ENCODE assay signal across 2 cellular contexts in the genomic region with DNA sequence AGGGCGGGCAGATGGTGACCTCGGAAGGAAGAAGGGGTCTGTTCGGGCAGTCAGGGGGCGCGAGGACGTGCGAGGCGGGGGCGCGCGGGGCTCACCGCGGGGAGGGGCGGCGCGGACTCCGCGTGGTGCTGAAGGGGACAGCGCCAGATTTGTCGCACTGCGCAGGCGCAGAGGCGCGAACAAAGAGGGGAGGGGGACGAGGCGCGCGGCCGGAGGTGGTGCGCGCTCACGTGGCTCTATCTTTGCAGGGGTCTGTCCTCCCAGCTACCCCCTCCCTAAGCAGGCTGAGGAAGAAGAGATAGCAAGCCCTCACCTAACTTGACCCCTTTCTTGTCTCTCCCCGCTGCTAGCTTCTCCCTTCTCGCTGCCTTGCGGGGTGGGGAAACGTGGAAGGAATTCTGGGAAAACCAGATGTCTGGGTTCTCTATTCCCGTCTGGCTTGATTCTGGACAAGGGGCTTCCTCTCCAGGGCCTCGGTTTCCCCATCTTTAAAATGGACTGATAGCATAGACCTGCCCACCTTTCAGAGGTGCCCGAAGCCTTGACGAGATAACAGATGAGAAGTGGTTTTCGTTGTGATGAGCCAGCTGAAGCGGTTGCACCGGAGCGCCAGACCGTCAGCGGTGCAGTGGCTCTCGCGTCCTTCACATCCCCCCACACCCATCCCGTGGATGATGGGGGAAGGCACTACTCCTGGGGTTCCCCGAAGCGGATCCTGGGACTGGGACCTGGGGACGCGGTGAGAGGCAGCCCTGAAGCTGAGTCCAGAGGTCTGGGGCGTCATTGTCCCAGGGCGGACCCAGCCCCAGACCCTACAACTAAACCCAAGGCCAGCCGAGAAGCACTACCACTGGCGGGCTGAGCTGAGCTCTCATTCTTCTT.
A peak's percentile ranks its signal among the peaks of the same experiment; 100 is the strongest.
TF ChIP-seq lines count a peak whose summit lies in the region.

No MANE protein-coding gene starts in this region.

TF ChIP-seq in WTC11, 78 proteins besides CTCF, POLR2A, EP300 and RAD21 (continued from another document):
- TF ChIP-seq, protein P1, sequence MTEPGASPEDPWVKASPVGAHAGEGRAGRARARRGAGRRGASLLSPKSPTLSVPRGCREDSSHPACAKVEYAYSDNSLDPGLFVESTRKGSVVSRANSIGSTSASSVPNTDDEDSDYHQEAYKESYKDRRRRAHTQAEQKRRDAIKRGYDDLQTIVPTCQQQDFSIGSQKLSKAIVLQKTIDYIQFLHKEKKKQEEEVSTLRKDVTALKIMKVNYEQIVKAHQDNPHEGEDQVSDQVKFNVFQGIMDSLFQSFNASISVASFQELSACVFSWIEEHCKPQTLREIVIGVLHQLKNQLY (CRISPR knock-in tag; IDR thresholded peaks at IDR 0.05), result 0 out of 2 replicates have a peak, but pooled peaks have one; percentile 5
- peak; percentile 67; the same call in 1 of the 2 replicates for TF ChIP-seq SMAD3 (CRISPR knock-in tag; IDR thresholded peaks at IDR 0.05; ENCODE audit: borderline replicate concordance)
- TF ChIP-seq, protein P2, sequence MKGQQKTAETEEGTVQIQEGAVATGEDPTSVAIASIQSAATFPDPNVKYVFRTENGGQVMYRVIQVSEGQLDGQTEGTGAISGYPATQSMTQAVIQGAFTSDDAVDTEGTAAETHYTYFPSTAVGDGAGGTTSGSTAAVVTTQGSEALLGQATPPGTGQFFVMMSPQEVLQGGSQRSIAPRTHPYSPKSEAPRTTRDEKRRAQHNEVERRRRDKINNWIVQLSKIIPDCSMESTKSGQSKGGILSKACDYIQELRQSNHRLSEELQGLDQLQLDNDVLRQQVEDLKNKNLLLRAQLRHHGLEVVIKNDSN (CRISPR knock-in tag; IDR thresholded peaks at IDR 0.05), result peak; percentile 68
- TF ChIP-seq, protein P3, sequence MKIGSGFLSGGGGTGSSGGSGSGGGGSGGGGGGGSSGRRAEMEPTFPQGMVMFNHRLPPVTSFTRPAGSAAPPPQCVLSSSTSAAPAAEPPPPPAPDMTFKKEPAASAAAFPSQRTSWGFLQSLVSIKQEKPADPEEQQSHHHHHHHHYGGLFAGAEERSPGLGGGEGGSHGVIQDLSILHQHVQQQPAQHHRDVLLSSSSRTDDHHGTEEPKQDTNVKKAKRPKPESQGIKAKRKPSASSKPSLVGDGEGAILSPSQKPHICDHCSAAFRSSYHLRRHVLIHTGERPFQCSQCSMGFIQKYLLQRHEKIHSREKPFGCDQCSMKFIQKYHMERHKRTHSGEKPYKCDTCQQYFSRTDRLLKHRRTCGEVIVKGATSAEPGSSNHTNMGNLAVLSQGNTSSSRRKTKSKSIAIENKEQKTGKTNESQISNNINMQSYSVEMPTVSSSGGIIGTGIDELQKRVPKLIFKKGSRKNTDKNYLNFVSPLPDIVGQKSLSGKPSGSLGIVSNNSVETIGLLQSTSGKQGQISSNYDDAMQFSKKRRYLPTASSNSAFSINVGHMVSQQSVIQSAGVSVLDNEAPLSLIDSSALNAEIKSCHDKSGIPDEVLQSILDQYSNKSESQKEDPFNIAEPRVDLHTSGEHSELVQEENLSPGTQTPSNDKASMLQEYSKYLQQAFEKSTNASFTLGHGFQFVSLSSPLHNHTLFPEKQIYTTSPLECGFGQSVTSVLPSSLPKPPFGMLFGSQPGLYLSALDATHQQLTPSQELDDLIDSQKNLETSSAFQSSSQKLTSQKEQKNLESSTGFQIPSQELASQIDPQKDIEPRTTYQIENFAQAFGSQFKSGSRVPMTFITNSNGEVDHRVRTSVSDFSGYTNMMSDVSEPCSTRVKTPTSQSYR (CRISPR knock-in tag; IDR thresholded peaks at IDR 0.05), result 0 out of 2 replicates have a peak, but pooled peaks have one; percentile 33
- TF ChIP-seq GABPB1 (CRISPR knock-in tag; IDR thresholded peaks at IDR 0.05), result no peak
- TF ChIP-seq SP1 (CRISPR knock-in tag; conservative IDR thresholded peaks at IDR 0.05), result peak; percentile 73; the same call in 1 of the 2 replicates
- TF ChIP-seq FOXP1 (CRISPR knock-in tag; IDR thresholded peaks at IDR 0.05; ENCODE audit: borderline replicate concordance), result 0 out of 2 replicates have a peak, but pooled peaks have one; percentile 13
- TF ChIP-seq, protein P4, sequence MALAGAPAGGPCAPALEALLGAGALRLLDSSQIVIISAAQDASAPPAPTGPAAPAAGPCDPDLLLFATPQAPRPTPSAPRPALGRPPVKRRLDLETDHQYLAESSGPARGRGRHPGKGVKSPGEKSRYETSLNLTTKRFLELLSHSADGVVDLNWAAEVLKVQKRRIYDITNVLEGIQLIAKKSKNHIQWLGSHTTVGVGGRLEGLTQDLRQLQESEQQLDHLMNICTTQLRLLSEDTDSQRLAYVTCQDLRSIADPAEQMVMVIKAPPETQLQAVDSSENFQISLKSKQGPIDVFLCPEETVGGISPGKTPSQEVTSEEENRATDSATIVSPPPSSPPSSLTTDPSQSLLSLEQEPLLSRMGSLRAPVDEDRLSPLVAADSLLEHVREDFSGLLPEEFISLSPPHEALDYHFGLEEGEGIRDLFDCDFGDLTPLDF (CRISPR knock-in tag; IDR thresholded peaks at IDR 0.05), result 0 out of 2 replicates have a peak, but pooled peaks have one; percentile 46
- no peak for TF ChIP-seq TEAD4 (CRISPR knock-in tag; IDR thresholded peaks at IDR 0.05)
- no peak for TF ChIP-seq SOX15 (CRISPR knock-in tag; IDR thresholded peaks at IDR 0.05)

TF ChIP-seq in HepG2, 621 proteins besides CTCF, POLR2A, EP300 and RAD21 (continued from another document and continues in another):
- TF ChIP-seq, protein P5, sequence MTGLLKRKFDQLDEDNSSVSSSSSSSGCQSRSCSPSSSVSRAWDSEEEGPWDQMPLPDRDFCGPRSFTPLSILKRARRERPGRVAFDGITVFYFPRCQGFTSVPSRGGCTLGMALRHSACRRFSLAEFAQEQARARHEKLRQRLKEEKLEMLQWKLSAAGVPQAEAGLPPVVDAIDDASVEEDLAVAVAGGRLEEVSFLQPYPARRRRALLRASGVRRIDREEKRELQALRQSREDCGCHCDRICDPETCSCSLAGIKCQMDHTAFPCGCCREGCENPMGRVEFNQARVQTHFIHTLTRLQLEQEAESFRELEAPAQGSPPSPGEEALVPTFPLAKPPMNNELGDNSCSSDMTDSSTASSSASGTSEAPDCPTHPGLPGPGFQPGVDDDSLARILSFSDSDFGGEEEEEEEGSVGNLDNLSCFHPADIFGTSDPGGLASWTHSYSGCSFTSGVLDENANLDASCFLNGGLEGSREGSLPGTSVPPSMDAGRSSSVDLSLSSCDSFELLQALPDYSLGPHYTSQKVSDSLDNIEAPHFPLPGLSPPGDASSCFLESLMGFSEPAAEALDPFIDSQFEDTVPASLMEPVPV (CRISPR knock-in tag; IDR thresholded peaks at IDR 0.05), result peak; percentile 71; the same call in 1 of the 2 replicates
- TF ChIP-seq, protein P6, sequence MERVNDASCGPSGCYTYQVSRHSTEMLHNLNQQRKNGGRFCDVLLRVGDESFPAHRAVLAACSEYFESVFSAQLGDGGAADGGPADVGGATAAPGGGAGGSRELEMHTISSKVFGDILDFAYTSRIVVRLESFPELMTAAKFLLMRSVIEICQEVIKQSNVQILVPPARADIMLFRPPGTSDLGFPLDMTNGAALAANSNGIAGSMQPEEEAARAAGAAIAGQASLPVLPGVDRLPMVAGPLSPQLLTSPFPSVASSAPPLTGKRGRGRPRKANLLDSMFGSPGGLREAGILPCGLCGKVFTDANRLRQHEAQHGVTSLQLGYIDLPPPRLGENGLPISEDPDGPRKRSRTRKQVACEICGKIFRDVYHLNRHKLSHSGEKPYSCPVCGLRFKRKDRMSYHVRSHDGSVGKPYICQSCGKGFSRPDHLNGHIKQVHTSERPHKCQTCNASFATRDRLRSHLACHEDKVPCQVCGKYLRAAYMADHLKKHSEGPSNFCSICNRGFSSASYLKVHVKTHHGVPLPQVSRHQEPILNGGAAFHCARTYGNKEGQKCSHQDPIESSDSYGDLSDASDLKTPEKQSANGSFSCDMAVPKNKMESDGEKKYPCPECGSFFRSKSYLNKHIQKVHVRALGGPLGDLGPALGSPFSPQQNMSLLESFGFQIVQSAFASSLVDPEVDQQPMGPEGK (CRISPR knock-in tag; IDR thresholded peaks at IDR 0.05), result peak; percentile 63; the same call in 1 of the 2 replicates
- TF ChIP-seq MTERF4 (CRISPR knock-in tag; IDR thresholded peaks at IDR 0.05), result peak; percentile 34; the same call in 1 of the 2 replicates
- TF ChIP-seq ISL2 (CRISPR knock-in tag; IDR thresholded peaks at IDR 0.05), result peak; percentile 74
- peak; percentile 64; the same call in 1 of the 2 replicates for TF ChIP-seq ZNF766 (CRISPR knock-in tag; IDR thresholded peaks at IDR 0.05; ENCODE audit: borderline replicate concordance)
- peak; percentile 83 for TF ChIP-seq ZNF629 (CRISPR knock-in tag; conservative IDR thresholded peaks at IDR 0.05)
- peak; percentile 66 for TF ChIP-seq ZNF777 (CRISPR knock-in tag; IDR thresholded peaks at IDR 0.05)
- TF ChIP-seq SMYD3 (CRISPR knock-in tag; IDR thresholded peaks at IDR 0.05), result 0 out of 2 replicates have a peak, but pooled peaks have one; percentile 60
- TF ChIP-seq ZNF781 (CRISPR knock-in tag; IDR thresholded peaks at IDR 0.05; ENCODE audit: borderline replicate concordance, not compliant biosample characterization), result no peak
- peak; percentile 23; the same call in 1 of the 2 replicates for TF ChIP-seq FOXA3 (CRISPR knock-in tag; IDR thresholded peaks at IDR 0.05)
- TF ChIP-seq MAX (IDR thresholded peaks at IDR 0.05), result peak; percentile 35
- TF ChIP-seq NONO (IDR thresholded peaks at IDR 0.05), result no peak
- TF ChIP-seq NONO (CRISPR knock-in tag; conservative IDR thresholded peaks at IDR 0.05), result peak; percentile 21; the same call in 1 of the 2 replicates
- 0 out of 2 replicates have a peak, but pooled peaks have one; percentile 59 for TF ChIP-seq TEAD2 (CRISPR knock-in tag; IDR thresholded peaks at IDR 0.05)
- TF ChIP-seq, protein P7, sequence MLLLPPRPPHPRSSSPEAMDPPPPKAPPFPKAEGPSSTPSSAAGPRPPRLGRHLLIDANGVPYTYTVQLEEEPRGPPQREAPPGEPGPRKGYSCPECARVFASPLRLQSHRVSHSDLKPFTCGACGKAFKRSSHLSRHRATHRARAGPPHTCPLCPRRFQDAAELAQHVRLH (CRISPR knock-in tag; IDR thresholded peaks at IDR 0.05; ENCODE audit: borderline replicate concordance, low read depth), result peak; percentile 77; the same call in 1 of the 2 replicates
- TF ChIP-seq, protein P8, sequence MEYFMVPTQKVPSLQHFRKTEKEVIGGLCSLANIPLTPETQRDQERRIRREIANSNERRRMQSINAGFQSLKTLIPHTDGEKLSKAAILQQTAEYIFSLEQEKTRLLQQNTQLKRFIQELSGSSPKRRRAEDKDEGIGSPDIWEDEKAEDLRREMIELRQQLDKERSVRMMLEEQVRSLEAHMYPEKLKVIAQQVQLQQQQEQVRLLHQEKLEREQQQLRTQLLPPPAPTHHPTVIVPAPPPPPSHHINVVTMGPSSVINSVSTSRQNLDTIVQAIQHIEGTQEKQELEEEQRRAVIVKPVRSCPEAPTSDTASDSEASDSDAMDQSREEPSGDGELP (IDR thresholded peaks at IDR 0.05; ENCODE audit: borderline replicate concordance, low read depth), result no peak; the same call in 1 of the 2 replicates
- TF ChIP-seq AGO1 (IDR thresholded peaks at IDR 0.05; ENCODE audit: low read depth, low read length, poor library complexity, severe bottlenecking), result no peak
- no peak; the same call in 1 of the 2 replicates for TF ChIP-seq ZXDC (CRISPR knock-in tag; IDR thresholded peaks at IDR 0.05)
- 0 out of 2 replicates have a peak, but pooled peaks have one; percentile 53 for TF ChIP-seq ZNF256 (CRISPR knock-in tag; conservative IDR thresholded peaks at IDR 0.05)
- no peak for TF ChIP-seq ZBTB2 (CRISPR knock-in tag; IDR thresholded peaks at IDR 0.05; ENCODE audit: low read depth)
- TF ChIP-seq HBP1 (CRISPR knock-in tag; IDR thresholded peaks at IDR 0.05; ENCODE audit: low read depth), result 0 out of 2 replicates have a peak, but pooled peaks have one; percentile 64
- 0 out of 2 replicates have a peak, but pooled peaks have one; percentile 28 for TF ChIP-seq ZNF616 (CRISPR knock-in tag; IDR thresholded peaks at IDR 0.05; ENCODE audit: low read depth)
